In the genomic region with DNA sequence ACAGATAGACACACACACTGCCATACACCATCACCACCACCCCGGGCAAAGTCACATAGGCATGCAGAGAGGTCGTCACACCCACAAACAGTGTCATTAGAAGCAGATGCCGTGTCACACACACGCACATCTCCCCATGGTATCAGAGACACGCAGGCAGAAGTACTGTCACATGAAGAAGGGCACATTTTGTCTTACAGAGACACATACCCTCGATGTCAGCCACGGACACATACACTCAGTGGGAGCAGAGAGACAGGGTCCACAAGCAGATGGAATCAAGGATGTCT, we compare ENCODE assay signal across 21 cellular contexts. TPM values are rescaled to one million over a fixed set of nuclear protein-coding genes. Genes with fewer than 3 reads are reported as not detected.
"Had no signal": no experiment of that assay in that cellular context is flagged by ENCODE, and none has a peak within 500 bp of the region (broad histone marks: within the 10 kb centered on the region; RNA-seq: fewer than 3 reads in every experiment).

No MANE protein-coding gene starts in this region.

- H3K36me3 Mint-ChIP-seq: naive B cell had no signal

- FAIRE-seq: islet of Langerhans, urothelium cell line had no signal

- H3K4me2 ChIP-seq: hepatocyte had no signal

- H3K9me3 ChIP-seq: left lung, mucosa of descending colon, tibial artery had no signal

- H2AFZ ChIP-seq: hepatocyte had no signal

- H3K27ac Mint-ChIP-seq: memory B cell; naive B cell; T-helper 1 cell treated with Interleukin-12 subunit alpha and Interleukin-12 subunit beta and Interleukin-4 antibody, amounts not matched to agents 30 μg/mL and 1 μg/mL, for 36 hours had no signal

- H3K27ac ChIP-seq: cardiac muscle cell, hepatocyte, left lung, tibial artery had no signal

- H3K4me3 ChIP-seq: cardiac muscle cell, hepatocyte, left lung, mucosa of descending colon, tibial artery had no signal

- H3K9me3 Mint-ChIP-seq: T-helper 1 cell treated with Interleukin-12 subunit alpha and Interleukin-12 subunit beta and Interleukin-4 antibody, amounts not matched to agents 30 μg/mL and 1 μg/mL, for 36 hours had no signal

- H3K79me2 ChIP-seq: hepatocyte had no signal

- H3K4me3 Mint-ChIP-seq: memory B cell; T-helper 1 cell treated with Interleukin-12 subunit alpha and Interleukin-12 subunit beta and Interleukin-4 antibody, amounts not matched to agents 30 μg/mL and 1 μg/mL, for 36 hours had no signal

- H3K36me3 ChIP-seq: cardiac muscle cell, left lung, tibial artery had no signal

- DNase-seq: activated CD8-positive, alpha-beta memory T cell treated with anti-CD3 and anti-CD28 coated beads for 24 hours; activated CD8-positive, alpha-beta memory T cell treated with anti-CD3 and anti-CD28 coated beads, Interleukin-2, amount 50 U/mL, for 48 hours; activated effector memory CD4-positive, alpha-beta T cell treated with Interleukin-2 at 50 U/mL for 16 hours; activated naive CD4-positive, alpha-beta T cell treated with anti-CD3 and anti-CD28 coated beads, Interleukin-2, amount 50 U/mL, for 16 hours; activated T-cell treated with anti-CD3 and anti-CD28 coated beads, Interleukin-2, amount 50 U/mL, for 48 hours; dermis blood vessel endothelial cell; left lung; mucosa of descending colon; naive B cell; posterior cingulate gyrus; stimulated activated CD4-positive, alpha-beta T cell treated with anti-CD3 and anti-CD28 coated beads, Interleukin-2, amount 100 ng/mL, for 24 hours; stimulated activated naive CD8-positive, alpha-beta T cell treated with anti-CD3 and anti-CD28 coated beads, Interleukin-15, Interleukin-2, amounts not matched to agents 100 U/mL and 50 U/mL, for 24 hours; substantia nigra; tibial artery had no signal

RNA-seq across cellular contexts. Expression of gene NALF2, which starts 3.3 kb away (rescaled TPM):
- total RNA-seq: glomerular endothelial cell had no signal
